Comparison of ENCODE assay signal across 17 cellular contexts in genomic region chr2:10084567-10084910, GRCh38. TPM values are rescaled to one million over a fixed set of nuclear protein-coding genes. Genes with fewer than 3 reads are reported as not detected.
DNase-seq lines count a peak whose midpoint lies in the region.
"Had no signal": no experiment of that assay in that cellular context is flagged by ENCODE, and none has a peak within 500 bp of the region (broad histone marks: within the 10 kb centered on the region; RNA-seq: fewer than 3 reads in every experiment).

No MANE protein-coding gene starts in this region.

- H3K27ac Mint-ChIP-seq in activated CD4-positive, alpha-beta T cell treated with anti-CD3 and anti-CD28 coated beads, Interleukin-2, amount 10 ng/mL, durations not matched to agents 24 days and 14 days = peak overlapping the region; percentile 75
- peak overlapping the region; percentile 71 for H3K27ac Mint-ChIP-seq in activated T-helper 1 cell treated with anti-CD3 and anti-CD28 coated beads, Interleukin-12 subunit alpha, Interleukin-12 subunit beta, Interleukin-2, Interleukin-4 antibody, amounts not matched to agents 30 ng/mL and 10 ng/mL and 1 ng/mL, durations not matched to agents 14 hours and 24 hours and 36 hours
- no peak overlapping the region for H3K27ac Mint-ChIP-seq in T-helper 2 cell treated with Interferon-gamma antibody and Interleukin-4, amounts not matched to agents 5 μg/mL and 100 μg/mL, for 36 hours
- H3K27ac Mint-ChIP-seq: CD14-positive monocyte had no signal

- no peak overlapping the region for H3K4me3 Mint-ChIP-seq in activated CD4-positive, alpha-beta T cell treated with anti-CD3 and anti-CD28 coated beads, Interleukin-2, amount 10 ng/mL, durations not matched to agents 24 days and 14 days
- no peak overlapping the region for H3K4me3 Mint-ChIP-seq in activated T-helper 1 cell treated with anti-CD3 and anti-CD28 coated beads, Interleukin-12 subunit alpha, Interleukin-12 subunit beta, Interleukin-2, Interleukin-4 antibody, amounts not matched to agents 30 ng/mL and 10 ng/mL and 1 ng/mL, durations not matched to agents 14 hours and 24 hours and 36 hours
- H3K4me3 Mint-ChIP-seq in T-helper 2 cell treated with Interferon-gamma antibody and Interleukin-4, amounts not matched to agents 5 μg/mL and 100 μg/mL, for 36 hours = no peak overlapping the region

- H3K4me1 Mint-ChIP-seq in activated CD4-positive, alpha-beta T cell treated with anti-CD3 and anti-CD28 coated beads, Interleukin-2, amount 10 ng/mL, durations not matched to agents 24 days and 14 days = peaks cover 19% of the 10 kb centered on the region
- peaks cover 29% of the 10 kb centered on the region for H3K4me1 Mint-ChIP-seq in activated T-helper 1 cell treated with anti-CD3 and anti-CD28 coated beads, Interleukin-12 subunit alpha, Interleukin-12 subunit beta, Interleukin-2, Interleukin-4 antibody, amounts not matched to agents 30 ng/mL and 10 ng/mL and 1 ng/mL, durations not matched to agents 14 hours and 24 hours and 36 hours (ENCODE audit: low read depth)
- H3K4me1 Mint-ChIP-seq in T-helper 2 cell treated with Interferon-gamma antibody and Interleukin-4, amounts not matched to agents 5 μg/mL and 100 μg/mL, for 36 hours (ENCODE audit: low read depth) = peaks cover 6% of the 10 kb centered on the region

- no peaks in the 10 kb centered on the region for H3K36me3 Mint-ChIP-seq in activated CD4-positive, alpha-beta T cell treated with anti-CD3 and anti-CD28 coated beads, Interleukin-2, amount 10 ng/mL, durations not matched to agents 24 days and 14 days (ENCODE audit: low read depth)
- H3K36me3 Mint-ChIP-seq in activated T-helper 1 cell treated with anti-CD3 and anti-CD28 coated beads, Interleukin-12 subunit alpha, Interleukin-12 subunit beta, Interleukin-2, Interleukin-4 antibody, amounts not matched to agents 30 ng/mL and 10 ng/mL and 1 ng/mL, durations not matched to agents 14 hours and 24 hours and 36 hours (ENCODE audit: low read depth) = no peaks in the 10 kb centered on the region
- H3K36me3 Mint-ChIP-seq in T-helper 2 cell treated with Interferon-gamma antibody and Interleukin-4, amounts not matched to agents 5 μg/mL and 100 μg/mL, for 36 hours (ENCODE audit: low read depth) = peaks cover 2% of the 10 kb centered on the region
- H3K36me3 Mint-ChIP-seq: CD14-positive monocyte had no signal

- no peaks in the 10 kb centered on the region for H3K9me3 Mint-ChIP-seq in activated CD4-positive, alpha-beta T cell treated with anti-CD3 and anti-CD28 coated beads, Interleukin-2, amount 10 ng/mL, durations not matched to agents 24 days and 14 days
- H3K9me3 Mint-ChIP-seq in activated T-helper 1 cell treated with anti-CD3 and anti-CD28 coated beads, Interleukin-12 subunit alpha, Interleukin-12 subunit beta, Interleukin-2, Interleukin-4 antibody, amounts not matched to agents 30 ng/mL and 10 ng/mL and 1 ng/mL, durations not matched to agents 14 hours and 24 hours and 36 hours = no peaks in the 10 kb centered on the region
- H3K9me3 Mint-ChIP-seq in T-helper 2 cell treated with Interferon-gamma antibody and Interleukin-4, amounts not matched to agents 5 μg/mL and 100 μg/mL, for 36 hours = no peaks in the 10 kb centered on the region

- intact Hi-C loops in activated CD4-positive, alpha-beta T cell treated with anti-CD3 and anti-CD28 coated beads, Interleukin-2, amount 10 ng/mL, durations not matched to agents 24 days and 14 days (cut with micrococcal nuclease) = loop anchor here (5.0 kb wide), 2 partner anchors 363 to 527 kb away; partner anchors contain the start of genes ADAM17 and ODC1
- intact Hi-C loops in activated T-helper 1 cell treated with anti-CD3 and anti-CD28 coated beads, Interleukin-12 subunit alpha, Interleukin-12 subunit beta, Interleukin-2, Interleukin-4 antibody, amounts not matched to agents 30 ng/mL and 10 ng/mL and 1 ng/mL, durations not matched to agents 14 hours and 24 hours and 36 hours (cut with micrococcal nuclease) = loop anchor here (1.0 kb wide), 1 partner anchor 8 kb away; no protein-coding TSS in a partner anchor

- DNase-seq in activated CD4-positive, alpha-beta T cell treated with anti-CD3 and anti-CD28 coated beads, Interleukin-2, amount 10 ng/mL, durations not matched to agents 24 days and 14 days = no peak
- no peak for DNase-seq in activated CD4-positive, alpha-beta T cell treated with anti-CD3 and anti-CD28 coated beads for 48 hours
- DNase-seq in activated T-helper 1 cell treated with anti-CD3 and anti-CD28 coated beads, Interleukin-12 subunit alpha, Interleukin-12 subunit beta, Interleukin-2, Interleukin-4 antibody, amounts not matched to agents 30 ng/mL and 10 ng/mL and 1 ng/mL, durations not matched to agents 14 hours and 24 hours and 36 hours (ENCODE audit: low spot score) = no peak
- DNase-seq in kidney tubule cell (ENCODE audit: low spot score) = peak; percentile 46
- no peak for DNase-seq in activated naive CD4-positive, alpha-beta T cell (lab: John Stamatoyannopoulos, UW)
- DNase-seq in NCI-H1930 (lab: John Stamatoyannopoulos, UW) = no peak
- no peak for DNase-seq in HK-2 (ENCODE audit: unreplicated experiment)
- DNase-seq in T-helper 2 cell treated with Interferon-gamma antibody and Interleukin-4, amounts not matched to agents 5 μg/mL and 100 μg/mL, for 36 hours (ENCODE audit: low spot score) = no peak
- DNase-seq: DMS 273 treated with DMSO at 0.1 percent for 48 hours, DND-41, GDM1, NCI-H1092 treated with DMSO at 0.1 percent for 48 hours, NCI-H446 treated with DMSO at 0.1 percent for 48 hours, OCI-M1, Right ventricle myocardium superior had no signal

- peaks cover 60% of the 10 kb centered on the region for H3K27me3 Mint-ChIP-seq in activated CD4-positive, alpha-beta T cell treated with anti-CD3 and anti-CD28 coated beads, Interleukin-2, amount 10 ng/mL, durations not matched to agents 24 days and 14 days
- H3K27me3 Mint-ChIP-seq in activated T-helper 1 cell treated with anti-CD3 and anti-CD28 coated beads, Interleukin-12 subunit alpha, Interleukin-12 subunit beta, Interleukin-2, Interleukin-4 antibody, amounts not matched to agents 30 ng/mL and 10 ng/mL and 1 ng/mL, durations not matched to agents 14 hours and 24 hours and 36 hours (ENCODE audit: insufficient read depth) = peaks cover 51% of the 10 kb centered on the region
- H3K27me3 Mint-ChIP-seq in T-helper 2 cell treated with Interferon-gamma antibody and Interleukin-4, amounts not matched to agents 5 μg/mL and 100 μg/mL, for 36 hours (ENCODE audit: low read depth) = peaks cover 71% of the 10 kb centered on the region

RNA-seq across cellular contexts. Expression of gene CYS1, which starts 4.3 kb away (rescaled TPM):
- total RNA-seq in activated CD4-positive, alpha-beta T cell treated with anti-CD3 and anti-CD28 coated beads, Interleukin-2, amount 10 ng/mL, durations not matched to agents 24 days and 14 days = 0.24 and 0.63 TPM in 2 replicates
- total RNA-seq in activated T-helper 1 cell treated with anti-CD3 and anti-CD28 coated beads, Interleukin-12 subunit alpha, Interleukin-12 subunit beta, Interleukin-2, Interleukin-4 antibody, amounts not matched to agents 30 ng/mL and 10 ng/mL and 1 ng/mL, durations not matched to agents 14 hours and 24 hours and 36 hours = 0.56 and 0.70 TPM in 2 replicates
- total RNA-seq: LHCN-M2 had no signal

RNA-seq across cellular contexts. Expression of gene RRM2, which starts 38.0 kb away (rescaled TPM):
- 378 and 383 TPM in 2 replicates for total RNA-seq in activated CD4-positive, alpha-beta T cell treated with anti-CD3 and anti-CD28 coated beads, Interleukin-2, amount 10 ng/mL, durations not matched to agents 24 days and 14 days
- total RNA-seq in activated T-helper 1 cell treated with anti-CD3 and anti-CD28 coated beads, Interleukin-12 subunit alpha, Interleukin-12 subunit beta, Interleukin-2, Interleukin-4 antibody, amounts not matched to agents 30 ng/mL and 10 ng/mL and 1 ng/mL, durations not matched to agents 14 hours and 24 hours and 36 hours = 328 and 351 TPM in 2 replicates

RNA-seq across cellular contexts. Expression of gene KLF11, which starts 41.2 kb away (rescaled TPM):
- 7.2 and 8.4 TPM in 2 replicates for total RNA-seq in activated CD4-positive, alpha-beta T cell treated with anti-CD3 and anti-CD28 coated beads, Interleukin-2, amount 10 ng/mL, durations not matched to agents 24 days and 14 days
- total RNA-seq in activated T-helper 1 cell treated with anti-CD3 and anti-CD28 coated beads, Interleukin-12 subunit alpha, Interleukin-12 subunit beta, Interleukin-2, Interleukin-4 antibody, amounts not matched to agents 30 ng/mL and 10 ng/mL and 1 ng/mL, durations not matched to agents 14 hours and 24 hours and 36 hours = 7.8 and 10.8 TPM in 2 replicates
